8 cellular contexts compared by ENCODE assay signal in the genomic region with DNA sequence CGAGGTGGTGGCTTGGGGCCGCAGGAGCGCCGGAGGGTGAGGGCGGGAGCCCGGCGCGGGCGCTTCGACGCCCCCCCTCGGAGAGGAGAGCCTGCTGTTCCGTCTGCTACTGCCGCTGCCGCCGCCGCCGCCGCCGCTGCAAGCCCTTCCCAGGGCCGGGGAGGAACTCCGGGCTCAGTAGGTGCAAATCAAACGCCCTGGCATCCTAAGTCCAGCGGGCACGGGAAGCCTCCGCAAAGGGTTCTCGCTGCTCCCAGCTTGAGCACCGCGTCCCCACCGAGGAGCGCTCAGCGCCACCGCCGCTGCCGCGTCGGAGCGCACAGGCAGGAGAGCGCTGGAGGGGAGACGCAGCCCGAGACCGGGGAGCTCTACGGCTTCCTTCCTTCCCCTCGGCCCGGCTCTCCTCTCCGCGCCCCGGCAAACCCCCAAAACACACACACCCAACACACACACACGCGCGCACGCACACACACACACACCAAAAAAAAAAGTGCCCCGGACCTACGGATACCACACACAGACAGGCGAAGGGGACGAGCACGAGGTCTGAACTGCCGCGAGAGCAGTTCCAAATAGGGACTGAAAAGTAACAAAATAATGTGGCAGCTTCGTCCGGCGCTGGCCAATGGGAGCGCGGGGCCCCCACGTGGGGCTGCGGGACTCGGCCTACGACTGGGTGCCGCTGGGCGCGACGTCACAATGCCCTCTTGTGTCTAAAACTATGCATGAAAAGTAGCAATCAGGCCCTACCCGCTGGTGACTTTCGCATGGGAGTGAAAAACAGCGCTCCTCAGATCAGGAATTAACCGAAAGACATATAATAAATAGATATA. TPM values are rescaled to one million over a fixed set of nuclear protein-coding genes. Genes with fewer than 3 reads are reported as not detected.
DNase-seq lines count a peak whose midpoint lies in the region; ATAC-seq and TF ChIP-seq lines count a peak whose summit lies in the region.

TLE3 (minus strand) TSS at position 581 of the 833 bp plus-strand sequence. CDS start 1,119 bp downstream, outside the sequence.

- TF ChIP-seq CTCF in left lung (IDR thresholded peaks at IDR 0.05), result peak; percentile 29 to 52

- peaks cover 52% of the 10 kb centered on the region for H3K36me3 Mint-ChIP-seq in dendritic cell treated with granulocyte-macrophage colony-stimulating factor and Interleukin-4, amounts not matched to agents 40 ng/mL and 50 ng/mL, for 4 days (ENCODE audit: low read depth)

- H3K9me3 ChIP-seq in left lung, result no peaks in the 10 kb centered on the region

- peak; percentile 69 to 98 (median 95) for DNase-seq in C1 segment of cervical spinal cord (lab: John Stamatoyannopoulos, UW)
- DNase-seq in NCI-H748 (lab: John Stamatoyannopoulos, UW; ENCODE audit: unreplicated experiment), result peak; percentile 96
- peak; percentile 94 to 97 for DNase-seq in activated CD4-positive, alpha-beta T cell treated with anti-CD3 and anti-CD28 coated beads, Interleukin-2, amount 50 U/mL, for 24 hours (ENCODE audit: low read depth in 1 of 2, low spot score in 1 of 2)
- DNase-seq in left lung, result peak; percentile 98 to 99
- DNase-seq in stimulated activated CD4-positive, alpha-beta T cell treated with anti-CD3 and anti-CD28 coated beads, Interleukin-4, amount 100 ng/mL, for 1 hour, result peak; percentile 97

- H3K9me3 Mint-ChIP-seq in dendritic cell treated with granulocyte-macrophage colony-stimulating factor and Interleukin-4, amounts not matched to agents 40 ng/mL and 50 ng/mL, for 4 days, result no peaks in the 10 kb centered on the region

- H3K4me1 ChIP-seq in left lung, result peaks cover 54 to 73% of the 10 kb centered on the region in 2 donors

- H3K4me1 Mint-ChIP-seq in dendritic cell treated with granulocyte-macrophage colony-stimulating factor and Interleukin-4, amounts not matched to agents 40 ng/mL and 50 ng/mL, for 4 days (ENCODE audit: low read depth), result peaks cover 71% of the 10 kb centered on the region

- H3K27me3 Mint-ChIP-seq in dendritic cell treated with granulocyte-macrophage colony-stimulating factor and Interleukin-4, amounts not matched to agents 40 ng/mL and 50 ng/mL, for 4 days, result peaks cover 29% of the 10 kb centered on the region

- no peaks in the 10 kb centered on the region for H3K27me3 ChIP-seq in left lung

- H3K4me3 Mint-ChIP-seq in dendritic cell treated with granulocyte-macrophage colony-stimulating factor and Interleukin-4, amounts not matched to agents 40 ng/mL and 50 ng/mL, for 4 days, result peak within 1 kb of the TSS; percentile 96

- ATAC-seq in GM19328 (IDR thresholded peaks at IDR 0.05; ENCODE audit: unreplicated experiment), result peak; percentile 51
- peak; percentile 46 for ATAC-seq in HG03521 (IDR thresholded peaks at IDR 0.05; ENCODE audit: unreplicated experiment)
- peak; percentile 63 for ATAC-seq in left lung

- H3K27ac Mint-ChIP-seq in dendritic cell treated with granulocyte-macrophage colony-stimulating factor and Interleukin-4, amounts not matched to agents 40 ng/mL and 50 ng/mL, for 4 days, result peak within 1 kb of the TSS; percentile 98

- H3K36me3 ChIP-seq in left lung, result peaks cover 0 to 9% of the 10 kb centered on the region in 2 donors

- intact Hi-C loops in dendritic cell treated with granulocyte-macrophage colony-stimulating factor and Interleukin-4, amounts not matched to agents 40 ng/mL and 50 ng/mL, for 4 days (cut with micrococcal nuclease), result loop anchor here (5.0 to 10.0 kb wide), 5 partner anchors 165 to 523 kb away; no protein-coding TSS in a partner anchor
- intact Hi-C loops in left lung (cut with DNase I), result no loop called here

- peak within 1 kb of the TSS; percentile 82 to 94 for H3K4me3 ChIP-seq in left lung

- H3K27ac ChIP-seq in left lung, result peak within 1 kb of the TSS; percentile 93 to 94

RNA-seq across cellular contexts. Expression of gene TLE3, which starts in this region (rescaled TPM):
- total RNA-seq in left lung, result 10 to 100 TPM; 48.2 to 69.9 TPM

Comparison
In these comparisons a context has a peak if more than half of its experiments do, and no peak if none do; other contexts are left out.
1. Peak in every context shown above with its lines: DNase-seq, ATAC-seq, H3K4me3 ChIP-seq and H3K27ac ChIP-seq.